20 cellular contexts compared by ENCODE assay signal in genomic region chr2:84885111-84885510, GRCh38. TPM values are rescaled to one million over a fixed set of nuclear protein-coding genes. Genes with fewer than 3 reads are reported as not detected.
DNase-seq lines count a peak whose midpoint lies in the region; ATAC-seq lines count a peak whose summit lies in the region.
"Had no signal": no experiment of that assay in that cellular context is flagged by ENCODE, and none has a peak within 500 bp of the region (broad histone marks: within the 10 kb centered on the region; RNA-seq: fewer than 3 reads in every experiment).

No MANE protein-coding gene starts in this region.

- peak; percentile 49 for DNase-seq in activated CD8-positive, alpha-beta memory T cell treated with anti-CD3 and anti-CD28 coated beads for 24 hours
- DNase-seq in activated CD8-positive, alpha-beta memory T cell treated with anti-CD3 and anti-CD28 coated beads, Interleukin-2, amount 50 U/mL, for 4 hours, result no peak
- peak; percentile 3 for DNase-seq in stimulated activated naive CD8-positive, alpha-beta T cell treated with anti-CD3 and anti-CD28 coated beads, Interleukin-15, Interleukin-2, amounts not matched to agents 100 U/mL and 50 U/mL, for 24 hours
- DNase-seq in stimulated activated naive CD8-positive, alpha-beta T cell treated with anti-CD3 and anti-CD28 coated beads, Interleukin-15, amount 100 ng/mL, for 72 hours, result no peak
- DNase-seq in mesenteric fat pad (ENCODE audit: low spot score) (peak; percentile 8), SIG-M5 (lab: John Stamatoyannopoulos, UW) (no peak), NCI-H526 (lab: John Stamatoyannopoulos, UW) (no peak)
- DNase-seq: GM23248, HFFc6, Kasumi-1, NCI-H1092 treated with DMSO at 0.1 percent for 48 hours, NCI-H1436, NCI-H187, NCI-H2081 treated with DMSO at 0.1 percent for 48 hours, NCI-H524, NCI-H774, SJCRH30 had no signal

- H3K36me3 Mint-ChIP-seq in activated T-helper 17 cell treated with anti-CD3 and anti-CD28 coated beads, Interleukin-2, amount 50 U/mL, for 72 hours (ENCODE audit: low read depth), result peaks cover 6% of the 10 kb centered on the region

- ATAC-seq in stimulated activated naive CD8-positive, alpha-beta T cell treated with anti-CD3 and anti-CD28 coated beads, Interleukin-15, Interleukin-2, amounts not matched to agents 100 U/mL and 50 U/mL, for 24 hours, result no peak
- ATAC-seq in stimulated activated naive CD8-positive, alpha-beta T cell treated with anti-CD3 and anti-CD28 coated beads, Interleukin-15, amount 100 ng/mL, for 72 hours, result no peak
- ATAC-seq in activated T-helper 17 cell treated with anti-CD3 and anti-CD28 coated beads, Interleukin-2, amount 50 U/mL, for 72 hours (replicated peaks), result no peak
- ATAC-seq: HepG2, K562 had no signal

- peaks cover 79% of the 10 kb centered on the region for H3K4me1 Mint-ChIP-seq in stimulated activated naive CD8-positive, alpha-beta T cell treated with anti-CD3 and anti-CD28 coated beads, Interleukin-15, amount 100 ng/mL, for 72 hours
- peaks cover 38% of the 10 kb centered on the region for H3K4me1 Mint-ChIP-seq in activated T-helper 17 cell treated with anti-CD3 and anti-CD28 coated beads, Interleukin-2, amount 50 U/mL, for 72 hours

- H3K27me3 Mint-ChIP-seq in stimulated activated naive CD8-positive, alpha-beta T cell treated with anti-CD3 and anti-CD28 coated beads, Interleukin-15, amount 100 ng/mL, for 72 hours, result no peaks in the 10 kb centered on the region
- no peaks in the 10 kb centered on the region for H3K27me3 Mint-ChIP-seq in activated T-helper 17 cell treated with anti-CD3 and anti-CD28 coated beads, Interleukin-2, amount 50 U/mL, for 72 hours

- H3K9me3 Mint-ChIP-seq in stimulated activated naive CD8-positive, alpha-beta T cell treated with anti-CD3 and anti-CD28 coated beads, Interleukin-15, amount 100 ng/mL, for 72 hours, result no peaks in the 10 kb centered on the region
- H3K9me3 Mint-ChIP-seq in activated T-helper 17 cell treated with anti-CD3 and anti-CD28 coated beads, Interleukin-2, amount 50 U/mL, for 72 hours, result no peaks in the 10 kb centered on the region
- H3K9me3 Mint-ChIP-seq: HFFc6 had no signal

- no peak overlapping the region for H3K27ac Mint-ChIP-seq in stimulated activated naive CD8-positive, alpha-beta T cell treated with anti-CD3 and anti-CD28 coated beads, Interleukin-15, amount 100 ng/mL, for 72 hours
- H3K27ac Mint-ChIP-seq in activated T-helper 17 cell treated with anti-CD3 and anti-CD28 coated beads, Interleukin-2, amount 50 U/mL, for 72 hours, result no peak overlapping the region
- H3K27ac Mint-ChIP-seq: HFFc6 had no signal

- no peak overlapping the region for H3K4me3 Mint-ChIP-seq in stimulated activated naive CD8-positive, alpha-beta T cell treated with anti-CD3 and anti-CD28 coated beads, Interleukin-15, amount 100 ng/mL, for 72 hours
- H3K4me3 Mint-ChIP-seq in activated T-helper 17 cell treated with anti-CD3 and anti-CD28 coated beads, Interleukin-2, amount 50 U/mL, for 72 hours, result no peak overlapping the region
- H3K4me3 Mint-ChIP-seq: HFFc6 had no signal

RNA-seq across cellular contexts. Expression of gene TRABD2A, which starts 4.2 kb away (rescaled TPM):
- 6.3 TPM for total RNA-seq in mesenteric fat pad
- 10 to 100 TPM; 28.6 to 32.3 TPM for total RNA-seq in activated T-helper 17 cell treated with anti-CD3 and anti-CD28 coated beads, Interleukin-2, amount 50 U/mL, for 72 hours
- total RNA-seq: HepG2 had no signal

RNA-seq across cellular contexts. Expression of gene TMSB10, which starts 20.3 kb away (rescaled TPM):
- 1,485 TPM for total RNA-seq in mesenteric fat pad
- 1,000 to 10,000 TPM; 2,616 to 3,068 TPM for total RNA-seq in activated T-helper 17 cell treated with anti-CD3 and anti-CD28 coated beads, Interleukin-2, amount 50 U/mL, for 72 hours

Comparison
In these comparisons a context has a peak if more than half of its experiments do, and no peak if none do; other contexts are left out.
1. DNase-seq: peak in activated CD8-positive, alpha-beta memory T cell treated with anti-CD3 and anti-CD28 coated beads for 24 hours (single experiment), stimulated activated naive CD8-positive, alpha-beta T cell treated with anti-CD3 and anti-CD28 coated beads, Interleukin-15, Interleukin-2, amounts not matched to agents 100 U/mL and 50 U/mL, for 24 hours (single experiment) and mesenteric fat pad (single experiment); none in activated CD8-positive, alpha-beta memory T cell treated with anti-CD3 and anti-CD28 coated beads, Interleukin-2, amount 50 U/mL, for 4 hours (single experiment), stimulated activated naive CD8-positive, alpha-beta T cell treated with anti-CD3 and anti-CD28 coated beads, Interleukin-15, amount 100 ng/mL, for 72 hours (0 of 2), SIG-M5 (single experiment) and NCI-H526 (0 of 2).